Comparison of ENCODE assay signal across 8 cellular contexts in genomic region chr10:27242951-27243551, GRCh38. TPM values are rescaled to one million over a fixed set of nuclear protein-coding genes. Genes with fewer than 3 reads are reported as not detected.
DNase-seq lines count a peak whose midpoint lies in the region; ATAC-seq and TF ChIP-seq lines count a peak whose summit lies in the region.

No MANE protein-coding gene starts in this region.

- WGBS in liver = 28% methylated on average over 12 of the region's 12 CpGs

- TF ChIP-seq RAD21 in liver (IDR thresholded peaks at IDR 0.05) = no peak

- peak overlapping the region; percentile 55 to 96 for H3K9ac ChIP-seq in liver (ENCODE audit: low read depth in 1 of 2, low read length in 2 of 2)

- H3K27ac ChIP-seq in dorsolateral prefrontal cortex = peak overlapping the region; percentile 63 to 99 (median 97)
- H3K27ac ChIP-seq in liver (ENCODE audit: low read depth in 1 of 2, low read length in 2 of 2) = peak overlapping the region; percentile 92 to 96

- TF ChIP-seq CTCF in dorsolateral prefrontal cortex (IDR thresholded peaks at IDR 0.05 in 54 of 56, conservative IDR thresholded peaks at IDR 0.05 in 2 of 56; ENCODE audit: low read depth in 1 of 56, partially characterized antibody in 56 of 56) (no peak), liver (IDR thresholded peaks at IDR 0.05; ENCODE audit: low read depth, low read length, missing input control) (no peak)

- H3K4me1 ChIP-seq in liver (ENCODE audit: control insufficient read depth in 4 of 4, insufficient read depth in 4 of 4, low read length in 3 of 4) = peaks cover 5 to 19% (median 15%) of the 10 kb centered on the region in 4 donors

- H3K4me3 ChIP-seq in dorsolateral prefrontal cortex (peak overlapping the region; percentile 50 to 95 (median 85)), liver (ENCODE audit: low read depth in 1 of 3, low read length in 3 of 3) (peak overlapping the region; percentile 79 to 95 (median 80))

- H3K9me3 ChIP-seq in liver (ENCODE audit: control insufficient read depth in 4 of 4, low read length in 3 of 4) = no peaks in the 10 kb centered on the region

- intact Hi-C loops in dorsolateral prefrontal cortex (cut with DNase I) = loop anchor here (1.0 to 10.0 kb wide), 6 partner anchors 89 to 1292 kb away; partner anchors contain the start of genes ANKRD26 (in 2 of the 2), RAB18 (in 2 of the 2), ABI1 (in 1 of the 2) and WAC (in 1 of the 2)

- peak; percentile 28 for ATAC-seq in HG02870 (IDR thresholded peaks at IDR 0.05; ENCODE audit: unreplicated experiment)

- DNase-seq in NCI-H1436 (lab: John Stamatoyannopoulos, UW) = peak; percentile 43
- DNase-seq in NCI-H1436 treated with DMSO at 0.1 percent for 48 hours (lab: John Stamatoyannopoulos, UW) = no peak
- peak; percentile 69 for DNase-seq in NCI-H460 (ENCODE audit: extremely low read depth, low read depth)
- peak; percentile 78 for DNase-seq in activated CD4-positive, alpha-beta T cell treated with anti-CD3 and anti-CD28 coated beads for 48 hours
- peak in 6 of 10 donors; percentile 47 to 66 (median 56) for DNase-seq in dorsolateral prefrontal cortex
- DNase-seq in stimulated activated CD4-positive, alpha-beta T cell treated with anti-CD3 and anti-CD28 coated beads, Interleukin-2, amount 100 ng/mL, for 48 hours = peak; percentile 43

- H3K27me3 ChIP-seq in dorsolateral prefrontal cortex = no peaks in the 10 kb centered on the region
- no peaks in the 10 kb centered on the region for H3K27me3 ChIP-seq in liver (ENCODE audit: control insufficient read depth in 4 of 4, insufficient read depth in 4 of 4, low read length in 3 of 4)

- H3K36me3 ChIP-seq in liver (ENCODE audit: control insufficient read depth in 4 of 4, insufficient read depth in 3 of 4, low read depth in 1 of 4, low read length in 3 of 4) = no peaks in the 10 kb centered on the region

TF ChIP-seq in liver, 16 proteins besides CTCF, POLR2A, EP300 and RAD21:
- TF ChIP-seq FOXA2 (IDR thresholded peaks at IDR 0.05) = no peak
- TF ChIP-seq JUND (IDR thresholded peaks at IDR 0.05) = no peak
- TF ChIP-seq EGR1 (IDR thresholded peaks at IDR 0.05; ENCODE audit: low read depth in 2 of 2) = peak in 1 of 2 donors; percentile 61
- no peak for TF ChIP-seq YY1 (IDR thresholded peaks at IDR 0.05)
- no peak for TF ChIP-seq ATF3 (IDR thresholded peaks at IDR 0.05)
- no peak for TF ChIP-seq REST (IDR thresholded peaks at IDR 0.05)
- TF ChIP-seq GABPA (IDR thresholded peaks at IDR 0.05 in 1 of 2, conservative IDR thresholded peaks at IDR 0.05 in 1 of 2) = peak; percentile 54 to 86
- no peak for TF ChIP-seq HNF4G (IDR thresholded peaks at IDR 0.05)
- no peak for TF ChIP-seq NR2F2 (IDR thresholded peaks at IDR 0.05)
- TF ChIP-seq HNF4A (conservative IDR thresholded peaks at IDR 0.05) = peak; percentile 8 to 22
- no peak for TF ChIP-seq SP1 (IDR thresholded peaks at IDR 0.05)
- TF ChIP-seq RXRA (IDR thresholded peaks at IDR 0.05) = no peak
- TF ChIP-seq FOXA1 (IDR thresholded peaks at IDR 0.05) = no peak
- no peak for TF ChIP-seq ZBTB33 (IDR thresholded peaks at IDR 0.05)
- TF ChIP-seq MAX (IDR thresholded peaks at IDR 0.05) = peak; percentile 70
- TF ChIP-seq TAF1 (conservative IDR thresholded peaks at IDR 0.05) = peak; percentile 49

RNA-seq across cellular contexts. Expression of gene ACBD5, which starts 2.5 kb away (rescaled TPM):
- 25.7 and 30.9 TPM in 2 replicates for total RNA-seq in NCI-H460 (2014; rRNA removed; shearing (Covaris generic))
- 12.9 and 18.1 TPM in 2 replicates for polyA plus RNA-seq in NCI-H460 (2014; cell fraction: nucleus; rRNA removed)
- 10 to 100 TPM; 47.6 to 82.2 (median 59.0) TPM for total RNA-seq in dorsolateral prefrontal cortex
- total RNA-seq in liver = 10 to 100 TPM; 12.6 to 39.7 TPM
- polyA plus RNA-seq in liver = 10 to 100 TPM; 16.9 to 17.3 TPM
